ENCODE assay signal across 10 cellular contexts in the genomic region with DNA sequence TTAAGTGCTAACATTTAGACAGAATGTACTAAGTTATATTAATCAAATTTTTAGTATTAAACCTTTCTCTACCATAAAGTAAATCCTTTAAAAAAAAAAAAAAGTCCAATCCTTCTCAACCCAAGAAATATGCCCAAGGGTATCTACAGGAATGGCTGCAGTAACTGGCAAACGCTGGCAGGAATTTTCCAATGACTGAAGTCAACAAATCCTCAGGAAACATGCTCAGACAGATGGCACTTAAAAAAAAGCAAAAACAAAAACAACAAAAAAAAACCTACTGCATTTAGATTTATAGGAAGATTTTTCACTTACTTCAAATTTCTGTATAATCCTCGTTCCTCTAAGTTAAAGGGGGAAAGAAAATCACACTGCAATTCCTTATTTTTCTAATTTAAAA. TPM values are rescaled to one million over a fixed set of nuclear protein-coding genes. Genes with fewer than 3 reads are reported as not detected.
DNase-seq lines count a peak whose midpoint lies in the region; ATAC-seq and TF ChIP-seq lines count a peak whose summit lies in the region.
"Had no signal": no experiment of that assay in that cellular context is flagged by ENCODE, and none has a peak within 500 bp of the region (broad histone marks: within the 10 kb centered on the region; RNA-seq: fewer than 3 reads in every experiment).

No MANE protein-coding gene starts in this region.

- H3K9ac ChIP-seq in HCT116 (ENCODE audit: low read length) (peak overlapping the region; percentile 45), adipocyte (ENCODE audit: low read length) (peak overlapping the region; percentile 70)

- H3K4me2 ChIP-seq in HCT116 (ENCODE audit: low read length), result peak overlapping the region; percentile 68

- no peak for ATAC-seq in HCT116
- no peak for ATAC-seq in foreskin keratinocyte
- no peak for ATAC-seq in gastrocnemius medialis

- no peaks in the 10 kb centered on the region for H3K9me2 ChIP-seq in HCT116 (ENCODE audit: insufficient read depth)

- TF ChIP-seq CTCF in HCT116 (IDR thresholded peaks at IDR 0.05 in 2 of 3, conservative IDR thresholded peaks at IDR 0.05 in 1 of 3; ENCODE audit: borderline replicate concordance in 1 of 3, insufficient read depth in 1 of 3, low read depth in 2 of 3, low read length in 2 of 3) (no peak), foreskin keratinocyte (conservative IDR thresholded peaks at IDR 0.05) (no peak), gastrocnemius medialis (IDR thresholded peaks at IDR 0.05 in 4 of 5, conservative IDR thresholded peaks at IDR 0.05 in 1 of 5) (no peak), GM10248 (IDR thresholded peaks at IDR 0.05; ENCODE audit: control extremely low read depth, extremely low read depth, low read depth, missing control alignments) (no peak)

- TSS peak; percentile 52 for BruUV-seq in HCT116 (replicated peaks; lab: Mats Ljungman, UMichigan)

- H2AFZ ChIP-seq in HCT116 (ENCODE audit: low read depth, low read length, poor library complexity, severe bottlenecking), result no peak overlapping the region

- in situ Hi-C loops in gastrocnemius medialis (cut with MboI; ENCODE audit: low sequenced_read_pairs in 4 of 4), result loop anchor here in 3 of 4 donors (5.0 to 25.0 kb wide), 3 partner anchors 98 to 328 kb away; no protein-coding TSS in a partner anchor

- H3K4me1 ChIP-seq in HCT116 (ENCODE audit: control insufficient read depth in 1 of 2, insufficient read depth in 2 of 2, low read length in 2 of 2), result peaks cover 52 to 57% of the 10 kb centered on the region in 2 experiments
- H3K4me1 ChIP-seq in adipocyte (ENCODE audit: control insufficient read depth, insufficient read depth, low read length), result peaks cover 48% of the 10 kb centered on the region
- peaks cover 45% of the 10 kb centered on the region for H3K4me1 ChIP-seq in foreskin keratinocyte
- H3K4me1 ChIP-seq in gastrocnemius medialis, result peaks cover 11 to 21% of the 10 kb centered on the region in 2 donors

- no peaks in the 10 kb centered on the region for H4K20me1 ChIP-seq in HCT116 (ENCODE audit: insufficient read depth)

- H3K79me2 ChIP-seq in HCT116 (ENCODE audit: insufficient read depth, low read length), result peaks cover 21% of the 10 kb centered on the region; the same call in 1 of the 2 replicates

- no peaks in the 10 kb centered on the region; a peak in 1 of 4 replicates for H3K36me3 ChIP-seq in HCT116 (ENCODE audit: control insufficient read depth in 1 of 2, insufficient read depth in 2 of 2, low read length in 2 of 2)
- H3K36me3 ChIP-seq in adipocyte (ENCODE audit: control insufficient read depth, insufficient read depth, low read length, severe bottlenecking), result peaks cover 8% of the 10 kb centered on the region
- peaks cover 0 to 3% of the 10 kb centered on the region in 2 donors for H3K36me3 ChIP-seq in gastrocnemius medialis

- RAD21 ChIA-PET in HCT116 (lab: Charles Lee; ENCODE audit: low non-redundant PET in 1 of 2, low total read pairs in 2 of 2, uncharacterized antibody in 2 of 2, unreplicated experiment in 2 of 2), result no interaction called here

- no peak for DNase-seq in HCT116 (ENCODE audit: low read depth, low spot score)
- no peak for DNase-seq in adipocyte (ENCODE audit: low read depth)
- peak; percentile 36 to 68 for DNase-seq in foreskin keratinocyte
- DNase-seq in gastrocnemius medialis, result no peak
- DNase-seq in posterior vena cava (ENCODE audit: low spot score), result no peak
- DNase-seq in GM19238 (ENCODE audit: insufficient read length, low spot score), result no peak
- DNase-seq in NCI-H146 (lab: John Stamatoyannopoulos, UW), result no peak
- DNase-seq in GM10248 (ENCODE audit: extremely low spot score), result no peak
- DNase-seq: activated CD4-positive, alpha-beta memory T cell treated with anti-CD3 and anti-CD28 coated beads, Interleukin-2, amount 10 ng/mL, durations not matched to agents 7 days and 5 days; NCI-H187 treated with DMSO at 0.1 percent for 48 hours had no signal

- POLR2A ChIA-PET in HCT116 (lab: Charles Lee) (interaction anchor here (1.0 kb wide), 1 partner anchor 10 kb away, joined by 3 read pairs; no protein-coding TSS in a partner anchor), GM10248 (lab: Yijun Ruan, JAX) (no interaction called here)

- H3K27ac ChIP-seq in HCT116 (ENCODE audit: low read depth, low read length), result peak overlapping the region; percentile 47; the same call in 1 of the 2 replicates
- peak overlapping the region; percentile 89 for H3K27ac ChIP-seq in foreskin keratinocyte
- H3K27ac ChIP-seq in gastrocnemius medialis, result peak overlapping the region; percentile 95 to 96 (median 96)

- H3K4me3 ChIP-seq in HCT116 (replicated peaks in 1 of 2; ENCODE audit: low read depth in 1 of 2, low read length in 2 of 2) (peak overlapping the region; percentile 20 to 45), adipocyte (ENCODE audit: low read length) (peak overlapping the region; percentile 75), gastrocnemius medialis (peak overlapping the region; percentile 52 to 73 (median 63))

- CTCF ChIA-PET in HCT116 (lab: Charles Lee) (no interaction called here), GM10248 (lab: Yijun Ruan, JAX) (no interaction called here)

- TF ChIP-seq RAD21 in HCT116 (IDR thresholded peaks at IDR 0.05; ENCODE audit: low read depth), result no peak

- TF ChIP-seq POLR2A in HCT116 (IDR thresholded peaks at IDR 0.05; ENCODE audit: borderline replicate concordance, extremely low read depth, insufficient read depth, insufficient read length), result no peak
- TF ChIP-seq POLR2A in gastrocnemius medialis (IDR thresholded peaks at IDR 0.05), result no peak

- intact Hi-C loops in HCT116 (cut with micrococcal nuclease) (no loop called here), gastrocnemius medialis (cut with DNase I; ENCODE audit: low total_unique reads) (no loop called here), posterior vena cava (cut with DNase I) (loop anchor here in 1 of 2 donors (10.0 kb wide), 1 partner anchor 101 kb away; no protein-coding TSS in a partner anchor)

- H3K27me3 ChIP-seq in HCT116 (ENCODE audit: insufficient read depth, low read length) (no peaks in the 10 kb centered on the region), adipocyte (replicated peaks; ENCODE audit: control insufficient read depth, insufficient read depth, low read length) (no peaks in the 10 kb centered on the region), foreskin keratinocyte (no peaks in the 10 kb centered on the region), gastrocnemius medialis (no peaks in the 10 kb centered on the region)

- H3K9me3 ChIP-seq in HCT116 (ENCODE audit: control insufficient read depth in 1 of 2, insufficient read depth in 1 of 2, low read depth in 1 of 2, low read length in 2 of 2) (no peaks in the 10 kb centered on the region), adipocyte (ENCODE audit: control insufficient read depth, low read length) (no peaks in the 10 kb centered on the region), gastrocnemius medialis (no peaks in the 10 kb centered on the region)

TF ChIP-seq in HCT116, 20 proteins besides CTCF, POLR2A, EP300 and RAD21:
- TF ChIP-seq CEBPB (IDR thresholded peaks at IDR 0.05; ENCODE audit: low read depth), result no peak
- no peak for TF ChIP-seq ELF1 (IDR thresholded peaks at IDR 0.05; ENCODE audit: borderline replicate concordance, low read depth)
- TF ChIP-seq ZNF274 (IDR thresholded peaks at IDR 0.05; ENCODE audit: low read depth, low read length), result no peak
- no peak for TF ChIP-seq SRF (IDR thresholded peaks at IDR 0.05; ENCODE audit: low read depth)
- TF ChIP-seq SP1 (IDR thresholded peaks at IDR 0.05; ENCODE audit: low read depth), result no peak
- TF ChIP-seq EZH2phosphoT487 (IDR thresholded peaks at IDR 0.05; ENCODE audit: borderline replicate concordance), result no peak
- TF ChIP-seq, protein P1, sequence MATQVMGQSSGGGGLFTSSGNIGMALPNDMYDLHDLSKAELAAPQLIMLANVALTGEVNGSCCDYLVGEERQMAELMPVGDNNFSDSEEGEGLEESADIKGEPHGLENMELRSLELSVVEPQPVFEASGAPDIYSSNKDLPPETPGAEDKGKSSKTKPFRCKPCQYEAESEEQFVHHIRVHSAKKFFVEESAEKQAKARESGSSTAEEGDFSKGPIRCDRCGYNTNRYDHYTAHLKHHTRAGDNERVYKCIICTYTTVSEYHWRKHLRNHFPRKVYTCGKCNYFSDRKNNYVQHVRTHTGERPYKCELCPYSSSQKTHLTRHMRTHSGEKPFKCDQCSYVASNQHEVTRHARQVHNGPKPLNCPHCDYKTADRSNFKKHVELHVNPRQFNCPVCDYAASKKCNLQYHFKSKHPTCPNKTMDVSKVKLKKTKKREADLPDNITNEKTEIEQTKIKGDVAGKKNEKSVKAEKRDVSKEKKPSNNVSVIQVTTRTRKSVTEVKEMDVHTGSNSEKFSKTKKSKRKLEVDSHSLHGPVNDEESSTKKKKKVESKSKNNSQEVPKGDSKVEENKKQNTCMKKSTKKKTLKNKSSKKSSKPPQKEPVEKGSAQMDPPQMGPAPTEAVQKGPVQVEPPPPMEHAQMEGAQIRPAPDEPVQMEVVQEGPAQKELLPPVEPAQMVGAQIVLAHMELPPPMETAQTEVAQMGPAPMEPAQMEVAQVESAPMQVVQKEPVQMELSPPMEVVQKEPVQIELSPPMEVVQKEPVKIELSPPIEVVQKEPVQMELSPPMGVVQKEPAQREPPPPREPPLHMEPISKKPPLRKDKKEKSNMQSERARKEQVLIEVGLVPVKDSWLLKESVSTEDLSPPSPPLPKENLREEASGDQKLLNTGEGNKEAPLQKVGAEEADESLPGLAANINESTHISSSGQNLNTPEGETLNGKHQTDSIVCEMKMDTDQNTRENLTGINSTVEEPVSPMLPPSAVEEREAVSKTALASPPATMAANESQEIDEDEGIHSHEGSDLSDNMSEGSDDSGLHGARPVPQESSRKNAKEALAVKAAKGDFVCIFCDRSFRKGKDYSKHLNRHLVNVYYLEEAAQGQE (IDR thresholded peaks at IDR 0.05; ENCODE audit: low read depth), result no peak
- TF ChIP-seq CBX3 (IDR thresholded peaks at IDR 0.05; ENCODE audit: low read depth), result no peak
- no peak for TF ChIP-seq ZFX (IDR thresholded peaks at IDR 0.05)
- no peak for TF ChIP-seq TCF7L2 (IDR thresholded peaks at IDR 0.05; ENCODE audit: borderline replicate concordance, extremely low read depth, insufficient read depth, insufficient read length)
TF ChIP-seq in HCT116: peak in this region for 0.

RNA-seq across cellular contexts. Expression of gene SVIL, which starts 0.7 kb away (rescaled TPM):
- 27.0 TPM for total RNA-seq in HCT116 (2021; ENCODE audit: unreplicated experiment)
- polyA plus RNA-seq in HCT116 (2012), result 6.3 and 9.3 TPM in 2 replicates
- total RNA-seq in foreskin keratinocyte, result 26.9 and 27.1 TPM in 2 replicates
- polyA plus RNA-seq in foreskin keratinocyte, result 4.8 and 4.9 TPM in 2 replicates
- total RNA-seq in gastrocnemius medialis, result 1,000 to 10,000 TPM; 1,040 to 1,354 (median 1,121) TPM
- 100 to 1,000 TPM; 300 to 417 TPM for total RNA-seq in posterior vena cava

Comparison
In these comparisons a context has a peak if more than half of its experiments do, and no peak if none do; other contexts are left out.
1. DNase-seq: peak in foreskin keratinocyte (2 of 2); none in HCT116 (single experiment), adipocyte (single experiment), gastrocnemius medialis (0 of 2), posterior vena cava (single experiment), GM19238 (single experiment), NCI-H146 (single experiment) and GM10248 (single experiment).
2. RNA of gene SVIL, which starts 0.7 kb away (total RNA-seq): 1,040 to 1,354 TPM in gastrocnemius medialis and 300 to 417 TPM in posterior vena cava; 26.9 to 27.1 TPM in foreskin keratinocyte and 27.0 TPM in HCT116 (single experiment); every median in the first group is over 10 times any median in the second.
3. Peak in every context shown above with its lines, with median percentiles within 50 percentile points of each other: H3K27ac ChIP-seq and H3K4me3 ChIP-seq.